9 cellular contexts compared by ENCODE assay signal in the genomic region with DNA sequence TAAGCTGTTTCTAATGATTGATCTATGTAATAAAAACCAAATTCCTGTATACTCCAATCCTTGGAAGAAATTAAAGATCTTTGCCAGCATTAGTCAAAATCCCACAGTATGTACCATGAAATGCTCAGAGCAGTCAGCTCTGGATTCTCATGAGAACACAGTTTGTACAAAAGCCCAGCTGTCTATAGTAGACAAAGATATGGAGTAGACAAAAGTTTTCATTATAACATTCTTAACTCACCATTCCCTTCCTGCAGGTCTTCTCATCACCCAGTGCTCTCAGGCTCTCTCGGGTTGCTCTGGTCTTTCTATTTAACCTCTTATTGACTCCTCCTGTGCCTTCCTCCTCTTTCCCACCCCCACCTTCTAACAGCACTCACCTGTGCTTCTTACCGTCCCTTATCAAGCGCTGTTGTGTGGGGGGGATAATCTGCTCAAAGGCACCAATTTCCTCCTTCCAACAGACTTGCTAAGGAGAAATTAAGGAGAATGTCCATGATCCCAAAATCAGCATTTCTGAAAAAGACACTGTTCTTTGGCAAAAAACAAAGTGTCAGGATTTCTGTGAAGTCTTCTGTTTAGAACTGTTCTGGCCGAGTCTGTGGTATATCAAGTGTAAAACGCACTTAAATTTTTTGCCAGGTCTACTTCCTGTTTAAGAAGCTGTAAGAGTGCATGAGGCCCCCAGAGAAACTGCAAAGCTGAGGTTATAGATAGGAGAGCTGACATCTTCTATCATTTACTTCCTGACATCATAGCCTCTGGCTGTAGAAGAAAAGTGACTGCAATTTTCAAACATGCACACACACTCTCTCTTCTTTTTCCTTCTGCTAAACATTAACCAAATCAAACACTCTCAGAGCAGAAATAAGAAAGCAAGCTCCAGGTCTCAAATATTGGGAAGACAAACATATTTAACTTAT.
DNase-seq lines count a peak whose midpoint lies in the region; ATAC-seq and TF ChIP-seq lines count a peak whose summit lies in the region.
"Had no signal": no experiment of that assay in that cellular context is flagged by ENCODE, and none has a peak within 500 bp of the region (broad histone marks: within the 10 kb centered on the region; RNA-seq: fewer than 3 reads in every experiment).

No MANE protein-coding gene starts in this region.

- H3K36me3 ChIP-seq in H7 (replicated peaks; ENCODE audit: control insufficient read depth, insufficient read depth, low read length) (no peaks in the 10 kb centered on the region), thyroid gland (no peaks in the 10 kb centered on the region)

- no peak overlapping the region for H3K27ac ChIP-seq in thyroid gland

- WGBS in thyroid gland, 2 donors, result 33 to 38% methylated on average over 5 of the region's 5 CpGs

- no peaks in the 10 kb centered on the region for H3K4me1 ChIP-seq in thyroid gland

- H3K27me3 ChIP-seq in H7 (ENCODE audit: control insufficient read depth, insufficient read depth, low read length) (no peaks in the 10 kb centered on the region), thyroid gland (no peaks in the 10 kb centered on the region)

- no peak for TF ChIP-seq POLR2A in thyroid gland (IDR thresholded peaks at IDR 0.05)

- H3K4me3 ChIP-seq in H7 (ENCODE audit: insufficient read depth, low read depth, low read length) (no peak overlapping the region), thyroid gland (replicated peaks in 1 of 3) (no peak overlapping the region)
- H3K4me3 ChIP-seq: lung had no signal

- ATAC-seq in GM19452 (IDR thresholded peaks at IDR 0.05; ENCODE audit: unreplicated experiment) (peak; percentile 71), HG03354 (IDR thresholded peaks at IDR 0.05; ENCODE audit: poor library complexity, severe bottlenecking, unreplicated experiment) (peak; percentile 87)

- peak; percentile 33 for DNase-seq in Caki2 (ENCODE audit: low read depth)
- peak; percentile 9 for DNase-seq in germinal center (ENCODE audit: low spot score)
- no peak for DNase-seq in H7
- DNase-seq in stimulated activated CD4-positive, alpha-beta T cell treated with anti-CD3 and anti-CD28 coated beads, Interleukin-12 subunit alpha, Interleukin-12 subunit beta, amount 100 ng/mL, for 4 hours, result no peak
- DNase-seq in thyroid gland, result no peak
- no peak for DNase-seq in SKM-1 treated with dmso at 0.1 percent for 144 hours (lab: John Stamatoyannopoulos, UW; ENCODE audit: unreplicated experiment)

- in situ Hi-C loops in Caki2 (cut with HindIII; ENCODE audit: low pct_unique_long_range_greater_than_20kb, low sequenced_read_pairs), result no loop called here

- H3K9me3 ChIP-seq in thyroid gland, result no peaks in the 10 kb centered on the region

- no peak for TF ChIP-seq CTCF in thyroid gland (IDR thresholded peaks at IDR 0.05)

- intact Hi-C loops in thyroid gland (cut with DNase I), result no loop called here

Comparison
In these comparisons a context has a peak if more than half of its experiments do, and no peak if none do; other contexts are left out.
1. DNase-seq: peak in Caki2 (single experiment) and germinal center (single experiment); none in H7 (single experiment), stimulated activated CD4-positive, alpha-beta T cell treated with anti-CD3 and anti-CD28 coated beads, Interleukin-12 subunit alpha, Interleukin-12 subunit beta, amount 100 ng/mL, for 4 hours (single experiment), thyroid gland (0 of 2) and SKM-1 treated with dmso at 0.1 percent for 144 hours (single experiment).